ENCODE assay signal across 11 cellular contexts in genomic region chr20:50321797-50322480, GRCh38.
DNase-seq lines count a peak whose midpoint lies in the region; ATAC-seq and TF ChIP-seq lines count a peak whose summit lies in the region.
"Had no signal": no experiment of that assay in that cellular context is flagged by ENCODE, and none has a peak within 500 bp of the region (broad histone marks: within the 10 kb centered on the region; RNA-seq: fewer than 3 reads in every experiment).

No MANE protein-coding gene starts in this region.

- ATAC-seq in upper lobe of left lung (ENCODE audit: low FRiP score in 2 of 2): peak; percentile 41 to 88
- ATAC-seq in stimulated activated effector memory CD8-positive, alpha-beta T cell treated with anti-CD3 and anti-CD28 coated beads, Interleukin-12 subunit alpha, Interleukin-12 subunit beta, amount 100 ng/mL, for 72 hours: no peak

- no peaks in the 10 kb centered on the region for H3K9me3 Mint-ChIP-seq in stimulated activated effector memory CD8-positive, alpha-beta T cell treated with anti-CD3 and anti-CD28 coated beads, Interleukin-12 subunit alpha, Interleukin-12 subunit beta, amount 100 ng/mL, for 72 hours

- H3K4me1 Mint-ChIP-seq in stimulated activated effector memory CD8-positive, alpha-beta T cell treated with anti-CD3 and anti-CD28 coated beads, Interleukin-12 subunit alpha, Interleukin-12 subunit beta, amount 100 ng/mL, for 72 hours: peaks cover 30% of the 10 kb centered on the region
- H3K4me1 Mint-ChIP-seq: memory B cell had no signal

- no peaks in the 10 kb centered on the region for H3K36me3 ChIP-seq in SJCRH30
- H3K36me3 ChIP-seq in muscle layer of duodenum (ENCODE audit: control insufficient read depth in 1 of 2, insufficient read depth in 2 of 2, low read length in 2 of 2): no peaks in the 10 kb centered on the region
- H3K36me3 ChIP-seq in upper lobe of left lung: no peaks in the 10 kb centered on the region

- no peak for TF ChIP-seq POLR2A in upper lobe of left lung (IDR thresholded peaks at IDR 0.05)

- peaks cover 8% of the 10 kb centered on the region for H3K36me3 Mint-ChIP-seq in stimulated activated effector memory CD8-positive, alpha-beta T cell treated with anti-CD3 and anti-CD28 coated beads, Interleukin-12 subunit alpha, Interleukin-12 subunit beta, amount 100 ng/mL, for 72 hours
- H3K36me3 Mint-ChIP-seq: memory B cell had no signal

- H3K27ac ChIP-seq in SJCRH30: no peak overlapping the region
- H3K27ac ChIP-seq in muscle layer of duodenum (ENCODE audit: low read length): peak overlapping the region; percentile 59
- peak overlapping the region; percentile 79 to 87 (median 87) for H3K27ac ChIP-seq in upper lobe of left lung

- H3K9me3 ChIP-seq in SJCRH30 (replicated peaks) (no peaks in the 10 kb centered on the region; the same call in 1 of the 2 replicates), muscle layer of duodenum (ENCODE audit: control insufficient read depth in 1 of 2, low read length in 2 of 2) (no peaks in the 10 kb centered on the region), upper lobe of left lung (no peaks in the 10 kb centered on the region)

- TF ChIP-seq EP300 in upper lobe of left lung (IDR thresholded peaks at IDR 0.05): no peak

- no peak overlapping the region for H3K27ac Mint-ChIP-seq in stimulated activated effector memory CD8-positive, alpha-beta T cell treated with anti-CD3 and anti-CD28 coated beads, Interleukin-12 subunit alpha, Interleukin-12 subunit beta, amount 100 ng/mL, for 72 hours
- H3K27ac Mint-ChIP-seq: memory B cell had no signal

- H3K27me3 ChIP-seq in SJCRH30 (peaks cover 12% of the 10 kb centered on the region), muscle layer of duodenum (ENCODE audit: low read depth, low read length) (no peaks in the 10 kb centered on the region), upper lobe of left lung (no peaks in the 10 kb centered on the region)

- H3K4me1 ChIP-seq in SJCRH30 (peaks cover 11% of the 10 kb centered on the region), muscle layer of duodenum (ENCODE audit: control insufficient read depth in 1 of 2, insufficient read depth in 2 of 2, low read length in 2 of 2) (peaks cover 0 to 5% of the 10 kb centered on the region in 2 donors), upper lobe of left lung (peaks cover 11 to 37% (median 23%) of the 10 kb centered on the region in 4 donors)

- 58 to 82% methylated on average over 7 of the region's 9 CpGs for WGBS in upper lobe of left lung, 2 donors

- H3K4me3 ChIP-seq in SJCRH30 (no peak overlapping the region), epithelial cell of esophagus (ENCODE audit: low read length) (no peak overlapping the region), muscle layer of duodenum (ENCODE audit: low read depth in 1 of 2, low read length in 2 of 2) (no peak overlapping the region), upper lobe of left lung (peak overlapping the region in 1 of 4 donors; percentile 31)

- DNase-seq in SJCRH30 (peak; percentile 45 to 46), epithelial cell of esophagus (ENCODE audit: low read depth) (peak; percentile 66), upper lobe of left lung (peak in 1 of 2 donors; percentile 80), DMS79 treated with DMSO at 0.1 percent for 48 hours (lab: John Stamatoyannopoulos, UW) (no peak), UCSD-AML1 (lab: John Stamatoyannopoulos, UW; ENCODE audit: unreplicated experiment) (no peak)
- DNase-seq in stimulated activated effector memory CD8-positive, alpha-beta T cell treated with anti-CD3 and anti-CD28 coated beads, Interleukin-12 subunit alpha, Interleukin-12 subunit beta, amount 100 ng/mL, for 72 hours (ENCODE audit: low spot score in 2 of 2): no peak
- DNase-seq: activated CD4-positive, alpha-beta T cell treated with anti-CD3 and anti-CD28 coated beads for 1 hour; activated naive CD4-positive, alpha-beta T cell; NCI-H1436 treated with DMSO at 0.1 percent for 48 hours had no signal

- no peak overlapping the region for H3K4me3 Mint-ChIP-seq in stimulated activated effector memory CD8-positive, alpha-beta T cell treated with anti-CD3 and anti-CD28 coated beads, Interleukin-12 subunit alpha, Interleukin-12 subunit beta, amount 100 ng/mL, for 72 hours
- H3K4me3 Mint-ChIP-seq: memory B cell had no signal

- TF ChIP-seq CTCF in epithelial cell of esophagus (IDR thresholded peaks at IDR 0.05; ENCODE audit: insufficient read depth, low read depth, low read length, missing control alignments): no peak
- TF ChIP-seq CTCF in upper lobe of left lung (IDR thresholded peaks at IDR 0.05): no peak

Comparison
In these comparisons a context has a peak if more than half of its experiments do, and no peak if none do; other contexts are left out.
1. DNase-seq: peak in SJCRH30 (2 of 2) and epithelial cell of esophagus (single experiment); none in stimulated activated effector memory CD8-positive, alpha-beta T cell treated with anti-CD3 and anti-CD28 coated beads, Interleukin-12 subunit alpha, Interleukin-12 subunit beta, amount 100 ng/mL, for 72 hours (0 of 2), DMS79 treated with DMSO at 0.1 percent for 48 hours (single experiment) and UCSD-AML1 (single experiment).